Comparison of ENCODE assay signal across 8 cellular contexts in genomic region chr17:44071772-44072171, GRCh38. TPM values are rescaled to one million over a fixed set of nuclear protein-coding genes. Genes with fewer than 3 reads are reported as not detected.
DNase-seq lines count a peak whose midpoint lies in the region; ATAC-seq and FAIRE-seq lines count a peak whose summit lies in the region.
"Had no signal": no experiment of that assay in that cellular context is flagged by ENCODE, and none has a peak within 500 bp of the region (broad histone marks: within the 10 kb centered on the region; RNA-seq: fewer than 3 reads in every experiment).

No MANE protein-coding gene starts in this region.

- FAIRE-seq in GM18507 (lab: Jason Lieb, UNC): peak; percentile 35

- no peaks in the 10 kb centered on the region for H3K9me3 ChIP-seq in SJCRH30 (replicated peaks)

- H3K27ac ChIP-seq in SJCRH30: peak overlapping the region; percentile 86; the same call in 1 of the 2 replicates

- H3K27me3 ChIP-seq in SJCRH30: no peaks in the 10 kb centered on the region

- ATAC-seq in GM21529 (IDR thresholded peaks at IDR 0.05; ENCODE audit: unreplicated experiment): no peak

- H3K4me1 ChIP-seq in SJCRH30: peaks cover 5% of the 10 kb centered on the region; the same call in 1 of the 2 replicates

- DNase-seq in GM18507 (ENCODE audit: extremely low spot score, insufficient read length, low read depth): no peak
- DNase-seq in SJCRH30: no peak
- DNase-seq in fibroblast of peridontal ligament (ENCODE audit: extremely low read depth): peak; percentile 18
- no peak for DNase-seq in skeletal muscle cell (ENCODE audit: low read depth)
- DNase-seq in foreskin melanocyte: no peak
- DNase-seq in GDM1 (lab: John Stamatoyannopoulos, UW): no peak
- DNase-seq: NCI-H1694 had no signal

- H3K36me3 ChIP-seq in SJCRH30: peaks cover 13% of the 10 kb centered on the region

- H3K4me3 ChIP-seq in SJCRH30 (peak overlapping the region; percentile 72), skeletal muscle cell (ENCODE audit: low read depth, low read length) (peak overlapping the region; percentile 74)

RNA-seq across cellular contexts. Expression of gene G6PC3, which starts 1.2 kb away (rescaled TPM):
- total RNA-seq in SJCRH30 (2014; rRNA removed; shearing (Covaris generic)): 34.6 and 37.3 TPM in 2 replicates

RNA-seq across cellular contexts. Expression of gene LSM12, which starts 5.3 kb away (rescaled TPM):
- 90.8 and 95.6 TPM in 2 replicates for total RNA-seq in SJCRH30 (2014; rRNA removed; shearing (Covaris generic))

RNA-seq across cellular contexts. Expression of gene HDAC5, which starts 51.7 kb away (rescaled TPM):
- total RNA-seq in SJCRH30 (2014; rRNA removed; shearing (Covaris generic)): 96.4 and 103 TPM in 2 replicates

RNA-seq across cellular contexts. Expression of gene TMEM101, which starts 57.0 kb away (rescaled TPM):
- total RNA-seq in SJCRH30 (2014; rRNA removed; shearing (Covaris generic)): 35.3 and 39.8 TPM in 2 replicates
